ENCODE assay signal across 1 cellular context in genomic region chr10:49538381-49539319, GRCh38.
TF ChIP-seq lines count a peak whose summit lies in the region.

Gene ERCC6 (minus strand): TSS chr10:49539121.

TF ChIP-seq in HepG2, 621 proteins besides CTCF, POLR2A, EP300 and RAD21 (continued from another document and continues in another):
- TF ChIP-seq ZNF646 (CRISPR knock-in tag; IDR thresholded peaks at IDR 0.05) (no peak), ZNF768 (CRISPR knock-in tag; IDR thresholded peaks at IDR 0.05) (peak; percentile 96), NR2C2 (CRISPR knock-in tag; IDR thresholded peaks at IDR 0.05; ENCODE audit: borderline replicate concordance) (peak; percentile 59), ZBTB4 (CRISPR knock-in tag; IDR thresholded peaks at IDR 0.05; ENCODE audit: borderline replicate concordance) (0 out of 2 replicates have a peak, but pooled peaks have one; percentile 51), PHB2 (IDR thresholded peaks at IDR 0.05; ENCODE audit: partially characterized antibody) (no peak), ZNF782 (CRISPR knock-in tag; IDR thresholded peaks at IDR 0.05; ENCODE audit: borderline replicate concordance) (no peak; the same call in 1 of the 2 replicates), ZKSCAN5 (CRISPR knock-in tag; IDR thresholded peaks at IDR 0.05) (no peak), BCL3 (CRISPR knock-in tag; IDR thresholded peaks at IDR 0.05) (peak; percentile 79), GZF1 (CRISPR knock-in tag; IDR thresholded peaks at IDR 0.05) (no peak), THYN1 (CRISPR knock-in tag; IDR thresholded peaks at IDR 0.05; ENCODE audit: borderline replicate concordance, low read depth) (0 out of 2 replicates have a peak, but pooled peaks have one; percentile 47), ZNF382 (CRISPR knock-in tag; IDR thresholded peaks at IDR 0.05; ENCODE audit: borderline replicate concordance) (no peak), MAFF (IDR thresholded peaks at IDR 0.05; ENCODE audit: low read depth, low read length) (no peak), GTF3A (CRISPR knock-in tag; conservative IDR thresholded peaks at IDR 0.05) (no peak), BATF2 (CRISPR knock-in tag; IDR thresholded peaks at IDR 0.05) (peak; percentile 51; the same call in 1 of the 2 replicates), ZNF569 (CRISPR knock-in tag; IDR thresholded peaks at IDR 0.05; ENCODE audit: borderline replicate concordance) (no peak; the same call in 1 of the 2 replicates), ZNF317 (CRISPR knock-in tag; IDR thresholded peaks at IDR 0.05) (peak; percentile 73), MEIS1 (CRISPR knock-in tag; IDR thresholded peaks at IDR 0.05; ENCODE audit: borderline replicate concordance) (peak; percentile 72; the same call in 1 of the 2 replicates), KDM5A (IDR thresholded peaks at IDR 0.05; ENCODE audit: borderline replicate concordance, low read length) (peak; percentile 73), ELF3 (CRISPR knock-in tag; IDR thresholded peaks at IDR 0.05) (peak; percentile 20; the same call in 1 of the 2 replicates), POGZ (CRISPR knock-in tag; IDR thresholded peaks at IDR 0.05) (peak; percentile 67), NRL (CRISPR knock-in tag; IDR thresholded peaks at IDR 0.05; ENCODE audit: borderline replicate concordance) (peak; percentile 57; the same call in 1 of the 2 replicates), SOX6 (IDR thresholded peaks at IDR 0.05) (no peak), SOX6 (CRISPR knock-in tag; IDR thresholded peaks at IDR 0.05) (peak; percentile 68), MIXL1 (CRISPR knock-in tag; IDR thresholded peaks at IDR 0.05) (no peak), NR3C1 (CRISPR knock-in tag; IDR thresholded peaks at IDR 0.05) (no peak), MAFG (CRISPR knock-in tag; IDR thresholded peaks at IDR 0.05) (no peak), ZBTB38 (CRISPR knock-in tag; IDR thresholded peaks at IDR 0.05) (peak; percentile 47), PAWR (CRISPR knock-in tag; IDR thresholded peaks at IDR 0.05; ENCODE audit: borderline replicate concordance) (no peak), ZNF143 (CRISPR knock-in tag; IDR thresholded peaks at IDR 0.05) (0 out of 2 replicates have a peak, but pooled peaks have one; percentile 24), MTF1 (CRISPR knock-in tag; IDR thresholded peaks at IDR 0.05) (0 out of 2 replicates have a peak, but pooled peaks have one; percentile 59), TAF15 (IDR thresholded peaks at IDR 0.05; ENCODE audit: low read depth, low read length, poor library complexity, severe bottlenecking) (no peak), YEATS4 (CRISPR knock-in tag; IDR thresholded peaks at IDR 0.05; ENCODE audit: borderline replicate concordance) (peak; percentile 89), ZNF704 (CRISPR knock-in tag; IDR thresholded peaks at IDR 0.05; ENCODE audit: borderline replicate concordance) (peak; percentile 92; the same call in 1 of the 2 replicates), NFE2L2 (IDR thresholded peaks at IDR 0.05; ENCODE audit: low read length) (no peak), ZNF124 (CRISPR knock-in tag; IDR thresholded peaks at IDR 0.05) (no peak; the same call in 1 of the 2 replicates), ZNF619 (CRISPR knock-in tag; IDR thresholded peaks at IDR 0.05) (peak; percentile 60; the same call in 1 of the 2 replicates), ZNF441 (CRISPR knock-in tag; IDR thresholded peaks at IDR 0.05; ENCODE audit: borderline replicate concordance) (no peak; the same call in 1 of the 2 replicates), ZNF280D (CRISPR knock-in tag; IDR thresholded peaks at IDR 0.05) (0 out of 2 replicates have a peak, but pooled peaks have one; percentile 15), CREM (IDR thresholded peaks at IDR 0.05) (no peak), CREM (CRISPR knock-in tag; IDR thresholded peaks at IDR 0.05) (no peak), ZNF331 (CRISPR knock-in tag; IDR thresholded peaks at IDR 0.05) (peak; percentile 99), RNF2 (conservative IDR thresholded peaks at IDR 0.05; ENCODE audit: low read depth) (no peak), SAP130 (CRISPR knock-in tag; IDR thresholded peaks at IDR 0.05; ENCODE audit: low read depth) (peak; percentile 90), MATR3 (CRISPR knock-in tag; IDR thresholded peaks at IDR 0.05) (no peak), ZNF224 (CRISPR knock-in tag; IDR thresholded peaks at IDR 0.05) (no peak; the same call in none of the 2 replicates)
- TF ChIP-seq, protein P1, sequence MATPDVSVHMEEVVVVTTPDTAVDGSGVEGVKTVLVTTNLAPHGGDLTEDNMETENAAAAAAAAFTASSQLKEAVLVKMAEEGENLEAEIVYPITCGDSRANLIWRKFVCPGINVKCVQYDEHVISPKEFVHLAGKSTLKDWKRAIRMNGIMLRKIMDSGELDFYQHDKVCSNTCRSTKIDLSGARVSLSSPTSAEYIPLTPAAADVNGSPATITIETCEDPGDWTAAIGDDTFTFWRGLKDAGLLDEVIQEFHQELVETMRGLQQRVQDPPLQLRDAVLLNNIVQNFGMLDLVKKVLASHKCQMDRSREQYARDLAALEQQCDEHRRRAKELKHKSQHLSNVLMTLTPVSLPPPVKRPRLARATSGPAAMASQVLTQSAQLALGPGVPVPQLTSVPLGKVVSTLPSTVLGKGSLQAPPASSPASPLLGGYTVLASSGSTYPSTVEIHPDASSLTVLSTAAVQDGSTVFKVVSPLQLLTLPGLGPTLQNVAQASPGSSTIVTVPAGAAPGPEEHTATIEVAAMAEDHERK (CRISPR knock-in tag; IDR thresholded peaks at IDR 0.05; ENCODE audit: low read depth), result no peak
- TF ChIP-seq, protein P2, sequence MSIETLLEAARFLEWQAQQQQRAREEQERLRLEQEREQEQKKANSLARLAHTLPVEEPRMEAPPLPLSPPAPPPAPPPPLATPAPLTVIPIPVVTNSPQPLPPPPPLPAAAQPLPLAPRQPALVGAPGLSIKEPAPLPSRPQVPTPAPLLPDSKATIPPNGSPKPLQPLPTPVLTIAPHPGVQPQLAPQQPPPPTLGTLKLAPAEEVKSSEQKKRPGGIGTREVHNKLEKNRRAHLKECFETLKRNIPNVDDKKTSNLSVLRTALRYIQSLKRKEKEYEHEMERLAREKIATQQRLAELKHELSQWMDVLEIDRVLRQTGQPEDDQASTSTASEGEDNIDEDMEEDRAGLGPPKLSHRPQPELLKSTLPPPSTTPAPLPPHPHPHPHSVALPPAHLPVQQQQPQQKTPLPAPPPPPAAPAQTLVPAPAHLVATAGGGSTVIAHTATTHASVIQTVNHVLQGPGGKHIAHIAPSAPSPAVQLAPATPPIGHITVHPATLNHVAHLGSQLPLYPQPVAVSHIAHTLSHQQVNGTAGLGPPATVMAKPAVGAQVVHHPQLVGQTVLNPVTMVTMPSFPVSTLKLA (IDR thresholded peaks at IDR 0.05), result peak; percentile 96
